8 cellular contexts compared by ENCODE assay signal in genomic region chr20:37526839-37527637, GRCh38. TPM values are rescaled to one million over a fixed set of nuclear protein-coding genes. Genes with fewer than 3 reads are reported as not detected.
DNase-seq lines count a peak whose midpoint lies in the region; ATAC-seq and TF ChIP-seq lines count a peak whose summit lies in the region.

No MANE protein-coding gene starts in this region.

- peaks cover 46% of the 10 kb centered on the region for H3K4me1 Mint-ChIP-seq in activated T-helper 1 cell treated with anti-CD3 and anti-CD28 coated beads, Interleukin-12 subunit alpha, Interleukin-12 subunit beta, Interleukin-2, Interleukin-4 antibody, amounts not matched to agents 30 ng/mL and 10 ng/mL and 1 ng/mL, durations not matched to agents 14 hours and 24 hours and 36 hours (ENCODE audit: low read depth)

- H3K36me3 ChIP-seq in left ventricle myocardium inferior = no peaks in the 10 kb centered on the region

- H3K27me3 Mint-ChIP-seq in activated T-helper 1 cell treated with anti-CD3 and anti-CD28 coated beads, Interleukin-12 subunit alpha, Interleukin-12 subunit beta, Interleukin-2, Interleukin-4 antibody, amounts not matched to agents 30 ng/mL and 10 ng/mL and 1 ng/mL, durations not matched to agents 14 hours and 24 hours and 36 hours (ENCODE audit: insufficient read depth) = peaks cover 5% of the 10 kb centered on the region

- DNase-seq in CD1c-positive myeloid dendritic cell (ENCODE audit: extremely low spot score) (peak; percentile 33), left ventricle myocardium inferior (no peak), sciatic nerve (ENCODE audit: low spot score) (peak; percentile 53), NCI-H146 (lab: John Stamatoyannopoulos, UW) (no peak), inferior parietal cortex (ENCODE audit: extremely low spot score) (no peak)
- no peak for DNase-seq in activated T-helper 1 cell treated with anti-CD3 and anti-CD28 coated beads, Interleukin-12 subunit alpha, Interleukin-12 subunit beta, Interleukin-2, Interleukin-4 antibody, amounts not matched to agents 30 ng/mL and 10 ng/mL and 1 ng/mL, durations not matched to agents 14 hours and 24 hours and 36 hours (ENCODE audit: low spot score)

- H3K27ac ChIP-seq in left ventricle myocardium inferior (replicated peaks) = peak overlapping the region; percentile 94

- H3K4me3 Mint-ChIP-seq in activated T-helper 1 cell treated with anti-CD3 and anti-CD28 coated beads, Interleukin-12 subunit alpha, Interleukin-12 subunit beta, Interleukin-2, Interleukin-4 antibody, amounts not matched to agents 30 ng/mL and 10 ng/mL and 1 ng/mL, durations not matched to agents 14 hours and 24 hours and 36 hours = peak overlapping the region; percentile 86

- peak overlapping the region; percentile 99 for H3K27ac Mint-ChIP-seq in activated T-helper 1 cell treated with anti-CD3 and anti-CD28 coated beads, Interleukin-12 subunit alpha, Interleukin-12 subunit beta, Interleukin-2, Interleukin-4 antibody, amounts not matched to agents 30 ng/mL and 10 ng/mL and 1 ng/mL, durations not matched to agents 14 hours and 24 hours and 36 hours

- TF ChIP-seq CTCF in left ventricle myocardium inferior (IDR thresholded peaks at IDR 0.05; ENCODE audit: borderline replicate concordance) = no peak

- no peaks in the 10 kb centered on the region for H3K9me3 ChIP-seq in left ventricle myocardium inferior (replicated peaks)

- intact Hi-C loops in activated T-helper 1 cell treated with anti-CD3 and anti-CD28 coated beads, Interleukin-12 subunit alpha, Interleukin-12 subunit beta, Interleukin-2, Interleukin-4 antibody, amounts not matched to agents 30 ng/mL and 10 ng/mL and 1 ng/mL, durations not matched to agents 14 hours and 24 hours and 36 hours (cut with micrococcal nuclease) = loop anchor here (1.0 to 5.0 kb wide), 6 partner anchors 120 to 430 kb away; partner anchors contain the start of genes MANBAL, MROH8, RBL1 and RPN2
- intact Hi-C loops in left ventricle myocardium inferior (cut with micrococcal nuclease) (no loop called here), sciatic nerve (cut with DNase I) (no loop called here)

- H3K36me3 Mint-ChIP-seq in activated T-helper 1 cell treated with anti-CD3 and anti-CD28 coated beads, Interleukin-12 subunit alpha, Interleukin-12 subunit beta, Interleukin-2, Interleukin-4 antibody, amounts not matched to agents 30 ng/mL and 10 ng/mL and 1 ng/mL, durations not matched to agents 14 hours and 24 hours and 36 hours (ENCODE audit: low read depth) = peaks cover 4% of the 10 kb centered on the region

- H3K4me3 ChIP-seq in left ventricle myocardium inferior = peak overlapping the region; percentile 97

- ATAC-seq in HG02943 (IDR thresholded peaks at IDR 0.05; ENCODE audit: low read depth, unreplicated experiment) (peak; percentile 5), sciatic nerve (peak; percentile 35), GM19351 (IDR thresholded peaks at IDR 0.05; ENCODE audit: unreplicated experiment) (no peak)

- peaks cover 65% of the 10 kb centered on the region for H3K4me1 ChIP-seq in left ventricle myocardium inferior

- no peaks in the 10 kb centered on the region for H3K27me3 ChIP-seq in left ventricle myocardium inferior (ENCODE audit: low read depth)

- no peaks in the 10 kb centered on the region for H3K9me3 Mint-ChIP-seq in activated T-helper 1 cell treated with anti-CD3 and anti-CD28 coated beads, Interleukin-12 subunit alpha, Interleukin-12 subunit beta, Interleukin-2, Interleukin-4 antibody, amounts not matched to agents 30 ng/mL and 10 ng/mL and 1 ng/mL, durations not matched to agents 14 hours and 24 hours and 36 hours

RNA-seq across cellular contexts. Expression of gene BLCAP, which starts 0.6 kb away (rescaled TPM):
- 30.9 and 32.1 TPM in 2 replicates for total RNA-seq in activated T-helper 1 cell treated with anti-CD3 and anti-CD28 coated beads, Interleukin-12 subunit alpha, Interleukin-12 subunit beta, Interleukin-2, Interleukin-4 antibody, amounts not matched to agents 30 ng/mL and 10 ng/mL and 1 ng/mL, durations not matched to agents 14 hours and 24 hours and 36 hours
- 91.8 TPM for total RNA-seq in left ventricle myocardium inferior
- total RNA-seq in sciatic nerve = 58.4 TPM

RNA-seq across cellular contexts. Expression of gene NNAT, which starts 6.0 kb away (rescaled TPM):
- total RNA-seq in activated T-helper 1 cell treated with anti-CD3 and anti-CD28 coated beads, Interleukin-12 subunit alpha, Interleukin-12 subunit beta, Interleukin-2, Interleukin-4 antibody, amounts not matched to agents 30 ng/mL and 10 ng/mL and 1 ng/mL, durations not matched to agents 14 hours and 24 hours and 36 hours = 0.29 TPM in 1 of 2 replicates, not detected in the other
- total RNA-seq in left ventricle myocardium inferior = 0.33 TPM
- total RNA-seq in sciatic nerve = 2.1 TPM

Comparison
In these comparisons a context has a peak if more than half of its experiments do, and no peak if none do; other contexts are left out.
1. DNase-seq: peak in CD1c-positive myeloid dendritic cell (single experiment) and sciatic nerve (single experiment); none in activated T-helper 1 cell treated with anti-CD3 and anti-CD28 coated beads, Interleukin-12 subunit alpha, Interleukin-12 subunit beta, Interleukin-2, Interleukin-4 antibody, amounts not matched to agents 30 ng/mL and 10 ng/mL and 1 ng/mL, durations not matched to agents 14 hours and 24 hours and 36 hours (single experiment), left ventricle myocardium inferior (single experiment), NCI-H146 (single experiment) and inferior parietal cortex (single experiment).